ENCODE assay signal across 14 cellular contexts in the genomic region with DNA sequence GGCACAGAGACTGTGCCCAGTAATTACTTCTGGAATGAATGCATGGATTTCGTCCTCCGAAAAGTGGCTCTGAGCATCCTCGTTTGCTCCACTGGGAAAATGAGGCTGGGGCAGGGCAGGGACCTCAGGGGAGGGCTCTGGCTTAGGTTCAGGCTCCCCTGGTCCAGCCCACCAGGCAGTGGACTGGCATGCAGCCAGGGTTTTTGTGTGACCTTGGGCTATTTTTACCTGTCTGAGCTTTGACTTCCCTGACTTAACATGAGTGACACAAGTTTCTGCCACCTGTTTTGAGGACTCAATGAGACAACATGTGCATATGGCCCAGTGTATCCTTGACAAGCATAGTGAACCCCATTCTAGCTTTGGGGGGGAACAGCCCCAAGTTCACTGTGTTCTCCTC. TPM values are rescaled to one million over a fixed set of nuclear protein-coding genes. Genes with fewer than 3 reads are reported as not detected.
DNase-seq lines count a peak whose midpoint lies in the region; ATAC-seq, FAIRE-seq and TF ChIP-seq lines count a peak whose summit lies in the region.
"Had no signal": no experiment of that assay in that cellular context is flagged by ENCODE, and none has a peak within 500 bp of the region (broad histone marks: within the 10 kb centered on the region; RNA-seq: fewer than 3 reads in every experiment).

No MANE protein-coding gene starts in this region.

- TF ChIP-seq CTCF in PC-3 (conservative IDR thresholded peaks at IDR 0.05; ENCODE audit: low read depth, low read length) (no peak), keratinocyte (optimal IDR thresholded peaks at IDR 0.05 in 1 of 3, IDR thresholded peaks at IDR 0.05 in 1 of 3, conservative IDR thresholded peaks at IDR 0.05 in 1 of 3; ENCODE audit: extremely low read depth in 1 of 3, insufficient read depth in 2 of 3, low read length in 3 of 3) (no peak), vagina (IDR thresholded peaks at IDR 0.05) (no peak), upper lobe of left lung (IDR thresholded peaks at IDR 0.05) (no peak)

- H3K4me1 ChIP-seq in PC-3 (ENCODE audit: insufficient read depth, low read length), result peaks cover 33% of the 10 kb centered on the region
- H3K4me1 ChIP-seq in keratinocyte (ENCODE audit: control insufficient read depth, extremely low read depth, insufficient read depth, low read length), result peaks cover 5% of the 10 kb centered on the region
- peaks cover 21% of the 10 kb centered on the region for H3K4me1 ChIP-seq in vagina
- peaks cover 28 to 33% (median 31%) of the 10 kb centered on the region in 4 donors for H3K4me1 ChIP-seq in upper lobe of left lung

- no peak for TF ChIP-seq POLR2A in vagina (IDR thresholded peaks at IDR 0.05)
- no peak for TF ChIP-seq POLR2A in upper lobe of left lung (IDR thresholded peaks at IDR 0.05)

- ATAC-seq in PC-3 (no peak), upper lobe of left lung (ENCODE audit: low FRiP score in 2 of 2) (no peak)
- ATAC-seq in stimulated activated naive B cell treated with anti-CD40 and anti-IgM and Interleukin-4, amounts not matched to agents 10 μg/mL and 1 μg/mL and 100 μg/mL, for 72 hours (replicated peaks), result no peak
- ATAC-seq in activated naive CD4-positive, alpha-beta T cell treated with anti-CD3 and anti-CD28 coated beads, Interleukin-2, amount 50 U/mL, for 72 hours, result no peak

- no peak overlapping the region for H3K4me3 Mint-ChIP-seq in activated CD4-positive, alpha-beta T cell treated with anti-CD3 and anti-CD28 coated beads, Interleukin-2, amount 10 ng/mL, durations not matched to agents 24 days and 14 days
- no peak overlapping the region for H3K4me3 Mint-ChIP-seq in activated CD4-positive, alpha-beta T cell treated with anti-CD3 and anti-CD28 coated beads, Interleukin-2, amount 10 ng/mL, durations not matched to agents 7 days and 5 days
- H3K4me3 Mint-ChIP-seq in stimulated activated naive B cell treated with anti-CD40 and anti-IgM and Interleukin-4, amounts not matched to agents 10 μg/mL and 1 μg/mL and 100 μg/mL, for 72 hours, result peak overlapping the region; percentile 71 to 80

- H2AFZ ChIP-seq in PC-3 (ENCODE audit: low read length), result no peak overlapping the region
- no peak overlapping the region for H2AFZ ChIP-seq in keratinocyte (ENCODE audit: control insufficient read depth, low read length)

- no peak for DNase-seq in activated CD4-positive, alpha-beta T cell treated with anti-CD3 and anti-CD28 coated beads, Interleukin-2, amount 10 ng/mL, durations not matched to agents 24 days and 14 days
- no peak for DNase-seq in activated CD4-positive, alpha-beta T cell treated with anti-CD3 and anti-CD28 coated beads, Interleukin-2, amount 10 ng/mL, durations not matched to agents 7 days and 5 days
- no peak for DNase-seq in PC-3
- no peak for DNase-seq in keratinocyte (ENCODE audit: low read depth, low spot score)
- DNase-seq in stimulated activated naive B cell treated with anti-CD40 and anti-IgM and Interleukin-4, amounts not matched to agents 10 μg/mL and 1 μg/mL and 100 μg/mL, for 72 hours, result no peak
- no peak for DNase-seq in vagina (ENCODE audit: extremely low spot score in 2 of 2)
- DNase-seq in activated naive CD4-positive, alpha-beta T cell treated with anti-CD3 and anti-CD28 coated beads, Interleukin-2, amount 50 U/mL, for 72 hours (ENCODE audit: low spot score in 2 of 2), result no peak
- no peak for DNase-seq in upper lobe of left lung
- DNase-seq: activated CD4-positive, alpha-beta T cell treated with anti-CD3 and anti-CD28 coated beads, Interleukin-2, amount 50 U/mL, for 1 hour; NCI-H1694 treated with DMSO at 0.1 percent for 48 hours; T-cell had no signal

- H3K27ac Mint-ChIP-seq in activated CD4-positive, alpha-beta T cell treated with anti-CD3 and anti-CD28 coated beads, Interleukin-2, amount 10 ng/mL, durations not matched to agents 24 days and 14 days, result peak overlapping the region; percentile 58
- no peak overlapping the region for H3K27ac Mint-ChIP-seq in activated CD4-positive, alpha-beta T cell treated with anti-CD3 and anti-CD28 coated beads, Interleukin-2, amount 10 ng/mL, durations not matched to agents 7 days and 5 days
- H3K27ac Mint-ChIP-seq in stimulated activated naive B cell treated with anti-CD40 and anti-IgM and Interleukin-4, amounts not matched to agents 10 μg/mL and 1 μg/mL and 100 μg/mL, for 72 hours, result peak overlapping the region; percentile 59
- H3K27ac Mint-ChIP-seq in activated naive CD4-positive, alpha-beta T cell treated with anti-CD3 and anti-CD28 coated beads, Interleukin-2, amount 50 U/mL, for 72 hours, result peak overlapping the region in 1 of 2 donors; percentile 42
- H3K27ac Mint-ChIP-seq: T-cell had no signal

- dilution Hi-C loops in keratinocyte (cut with MboI; ENCODE audit: extremely low pct_ligation_motif_present, low sequenced_read_pairs), result no loop called here

- H3K9me2 ChIP-seq in PC-3 (replicated peaks; ENCODE audit: low read length), result no peaks in the 10 kb centered on the region

- no peaks in the 10 kb centered on the region for H3K27me3 ChIP-seq in PC-3 (ENCODE audit: low read length)
- H3K27me3 ChIP-seq in keratinocyte (ENCODE audit: control insufficient read depth, extremely low read depth, insufficient read depth, low read length), result peaks cover 3% of the 10 kb centered on the region
- no peaks in the 10 kb centered on the region for H3K27me3 ChIP-seq in vagina
- H3K27me3 ChIP-seq in upper lobe of left lung, result no peaks in the 10 kb centered on the region

- H3K36me3 ChIP-seq in PC-3 (ENCODE audit: low read depth, low read length) (no peaks in the 10 kb centered on the region), keratinocyte (ENCODE audit: control insufficient read depth in 2 of 2, extremely low read depth in 1 of 2, insufficient read depth in 2 of 2, low read length in 2 of 2) (no peaks in the 10 kb centered on the region), vagina (no peaks in the 10 kb centered on the region), upper lobe of left lung (peaks cover 0 to 16% (median 0%) of the 10 kb centered on the region in 4 donors)

- peaks cover 9% of the 10 kb centered on the region for H3F3A ChIP-seq in PC-3 (ENCODE audit: low read length, unreplicated experiment)

- H3K4me3 ChIP-seq in PC-3 (ENCODE audit: low read length) (no peak overlapping the region), keratinocyte (ENCODE audit: control insufficient read depth in 2 of 3, extremely low read depth in 1 of 3, insufficient read depth in 2 of 3, low read depth in 1 of 3, low read length in 3 of 3) (no peak overlapping the region), vagina (peak overlapping the region in 1 of 2 donors; percentile 39), upper lobe of left lung (peak overlapping the region in 1 of 4 donors; percentile 50)

- TF ChIP-seq EP300 in upper lobe of left lung (IDR thresholded peaks at IDR 0.05), result no peak

- H3K79me2 ChIP-seq in PC-3 (ENCODE audit: low read length) (no peaks in the 10 kb centered on the region), keratinocyte (ENCODE audit: control insufficient read depth, insufficient read depth, low read length) (no peaks in the 10 kb centered on the region)

- H3K27ac ChIP-seq in PC-3 (ENCODE audit: low read length), result no peak overlapping the region
- H3K27ac ChIP-seq in keratinocyte (ENCODE audit: control insufficient read depth, insufficient read depth, low read length), result no peak overlapping the region
- H3K27ac ChIP-seq in vagina, result no peak overlapping the region
- no peak overlapping the region for H3K27ac ChIP-seq in upper lobe of left lung

- no peaks in the 10 kb centered on the region for H3K27me3 Mint-ChIP-seq in activated CD4-positive, alpha-beta T cell treated with anti-CD3 and anti-CD28 coated beads, Interleukin-2, amount 10 ng/mL, durations not matched to agents 24 days and 14 days
- no peaks in the 10 kb centered on the region for H3K27me3 Mint-ChIP-seq in activated CD4-positive, alpha-beta T cell treated with anti-CD3 and anti-CD28 coated beads, Interleukin-2, amount 10 ng/mL, durations not matched to agents 7 days and 5 days
- H3K27me3 Mint-ChIP-seq in stimulated activated naive B cell treated with anti-CD40 and anti-IgM and Interleukin-4, amounts not matched to agents 10 μg/mL and 1 μg/mL and 100 μg/mL, for 72 hours, result no peaks in the 10 kb centered on the region
- H3K27me3 Mint-ChIP-seq: T-cell had no signal

- peak overlapping the region; percentile 86 for H3K4me2 ChIP-seq in PC-3 (ENCODE audit: low read length)
- no peak overlapping the region for H3K4me2 ChIP-seq in keratinocyte (ENCODE audit: control insufficient read depth, extremely low read depth, insufficient read depth, low read depth, low read length)

- no TSS peak for BruUV-seq in PC-3 (replicated peaks; lab: Mats Ljungman, UMichigan)

- H3K9ac ChIP-seq in PC-3 (ENCODE audit: low read length) (no peak overlapping the region), keratinocyte (ENCODE audit: control insufficient read depth, extremely low read depth, insufficient read depth, low read length) (no peak overlapping the region)

- H3K9me3 ChIP-seq in PC-3 (ENCODE audit: low read length) (no peaks in the 10 kb centered on the region), keratinocyte (ENCODE audit: control insufficient read depth, low read depth, low read length) (no peaks in the 10 kb centered on the region), vagina (no peaks in the 10 kb centered on the region), upper lobe of left lung (no peaks in the 10 kb centered on the region)

- peak; percentile 23 for FAIRE-seq in keratinocyte (lab: Jason Lieb, UNC)

- H3K9me3 Mint-ChIP-seq in activated CD4-positive, alpha-beta T cell treated with anti-CD3 and anti-CD28 coated beads, Interleukin-2, amount 10 ng/mL, durations not matched to agents 24 days and 14 days, result no peaks in the 10 kb centered on the region
- no peaks in the 10 kb centered on the region for H3K9me3 Mint-ChIP-seq in activated CD4-positive, alpha-beta T cell treated with anti-CD3 and anti-CD28 coated beads, Interleukin-2, amount 10 ng/mL, durations not matched to agents 7 days and 5 days
- H3K9me3 Mint-ChIP-seq in stimulated activated naive B cell treated with anti-CD40 and anti-IgM and Interleukin-4, amounts not matched to agents 10 μg/mL and 1 μg/mL and 100 μg/mL, for 72 hours, result no peaks in the 10 kb centered on the region
- H3K9me3 Mint-ChIP-seq in activated naive CD4-positive, alpha-beta T cell treated with anti-CD3 and anti-CD28 coated beads, Interleukin-2, amount 50 U/mL, for 72 hours, result no peaks in the 10 kb centered on the region
- H3K9me3 Mint-ChIP-seq: T-cell had no signal

- POLR2A ChIA-PET in activated CD4-positive, alpha-beta T cell treated with anti-CD3 and anti-CD28 coated beads, Interleukin-2, amount 10 ng/mL, durations not matched to agents 7 days and 5 days (lab: Charles Lee), result no interaction called here
- POLR2A ChIA-PET in PC-3 (lab: Charles Lee; ENCODE audit: unreplicated experiment), result no interaction called here

- intact Hi-C loops in activated CD4-positive, alpha-beta T cell treated with anti-CD3 and anti-CD28 coated beads, Interleukin-2, amount 10 ng/mL, durations not matched to agents 24 days and 14 days (cut with micrococcal nuclease), result loop anchor here (10.0 kb wide), 2 partner anchors 378 to 658 kb away; no protein-coding TSS in a partner anchor
- intact Hi-C loops in PC-3 (cut with micrococcal nuclease), result no loop called here
- intact Hi-C loops in vagina (cut with DNase I), result no loop called here

- CTCF ChIA-PET in activated CD4-positive, alpha-beta T cell treated with anti-CD3 and anti-CD28 coated beads, Interleukin-2, amount 10 ng/mL, durations not matched to agents 7 days and 5 days (lab: Charles Lee), result interaction anchor here (0.6 to 2.3 kb wide), 7 partner anchors 9 to 656 kb away, joined by 3 to 8 read pairs (median 4); a partner anchor contains a TSS
- CTCF ChIA-PET in PC-3 (lab: Charles Lee), result no interaction called here

- H3K9me1 ChIP-seq in keratinocyte (ENCODE audit: control insufficient read depth, extremely low read depth, insufficient read depth, low read length), result no peaks in the 10 kb centered on the region

- peaks cover 5% of the 10 kb centered on the region for H3K4me1 Mint-ChIP-seq in activated CD4-positive, alpha-beta T cell treated with anti-CD3 and anti-CD28 coated beads, Interleukin-2, amount 10 ng/mL, durations not matched to agents 24 days and 14 days
- H3K4me1 Mint-ChIP-seq in activated CD4-positive, alpha-beta T cell treated with anti-CD3 and anti-CD28 coated beads, Interleukin-2, amount 10 ng/mL, durations not matched to agents 7 days and 5 days, result peaks cover 6% of the 10 kb centered on the region
- peaks cover 33 to 50% of the 10 kb centered on the region in 2 donors for H3K4me1 Mint-ChIP-seq in stimulated activated naive B cell treated with anti-CD40 and anti-IgM and Interleukin-4, amounts not matched to agents 10 μg/mL and 1 μg/mL and 100 μg/mL, for 72 hours

- 84 to 94% methylated on average over 3 of the region's 3 CpGs for WGBS in upper lobe of left lung, 2 donors

- peaks cover 52% of the 10 kb centered on the region for H3K36me3 Mint-ChIP-seq in activated CD4-positive, alpha-beta T cell treated with anti-CD3 and anti-CD28 coated beads, Interleukin-2, amount 10 ng/mL, durations not matched to agents 24 days and 14 days (ENCODE audit: low read depth)
- peaks cover 2% of the 10 kb centered on the region for H3K36me3 Mint-ChIP-seq in activated CD4-positive, alpha-beta T cell treated with anti-CD3 and anti-CD28 coated beads, Interleukin-2, amount 10 ng/mL, durations not matched to agents 7 days and 5 days (ENCODE audit: low read depth)
- H3K36me3 Mint-ChIP-seq in stimulated activated naive B cell treated with anti-CD40 and anti-IgM and Interleukin-4, amounts not matched to agents 10 μg/mL and 1 μg/mL and 100 μg/mL, for 72 hours, result peaks cover 36 to 69% of the 10 kb centered on the region in 2 donors
- H3K36me3 Mint-ChIP-seq in activated naive CD4-positive, alpha-beta T cell treated with anti-CD3 and anti-CD28 coated beads, Interleukin-2, amount 50 U/mL, for 72 hours, result peaks cover 0 to 5% of the 10 kb centered on the region in 2 donors

- no peaks in the 10 kb centered on the region for H4K20me1 ChIP-seq in PC-3 (ENCODE audit: low read length)
- no peaks in the 10 kb centered on the region for H4K20me1 ChIP-seq in keratinocyte (ENCODE audit: control insufficient read depth, extremely low read depth, insufficient read depth, low read length)

RNA-seq across cellular contexts. Expression of a gene that starts 32.6 kb away (rescaled TPM):
- not detected in 2 replicates for total RNA-seq in activated CD4-positive, alpha-beta T cell treated with anti-CD3 and anti-CD28 coated beads, Interleukin-2, amount 10 ng/mL, durations not matched to agents 24 days and 14 days
- not detected for total RNA-seq in activated CD4-positive, alpha-beta T cell treated with anti-CD3 and anti-CD28 coated beads, Interleukin-2, amount 10 ng/mL, durations not matched to agents 7 days and 5 days
- total RNA-seq in PC-3 (2014; rRNA removed) (0.36 TPM in 1 of 2 replicates, not detected in the other), vagina (9.3 TPM), upper lobe of left lung (1 to 10 TPM in 1 of 6 donors, under 1 TPM in 2, not detected in 3; 0.49 to 4.0 (median 0.77) TPM)
- polyA plus RNA-seq in keratinocyte, result 0.06 to 0.34 TPM (median 0.32 TPM) in 3 replicates
- polyA plus RNA-seq in keratinocyte (2011; ENCODE audit: low read depth), result 0.42 TPM
- 0.18 and 0.22 TPM in 2 replicates for polyA plus RNA-seq in keratinocyte (2011; cell fraction: cytosol; rRNA removed)
- 0.38 and 0.60 TPM in 2 replicates for polyA plus RNA-seq in keratinocyte (2011; cell fraction: nucleus; rRNA removed)
- 1.9 TPM in 1 of 2 replicates, not detected in the other for polyA plus RNA-seq in keratinocyte (2012; ENCODE audit: low replicate concordance)
- polyA minus RNA-seq in keratinocyte, result 0.64 TPM in 1 of 3 replicates, not detected in the others
- polyA minus RNA-seq in keratinocyte (2011; cell fraction: cytosol; rRNA and poly(A)+ RNA removed), result not detected
- polyA minus RNA-seq in keratinocyte (2011; cell fraction: nucleus; rRNA and poly(A)+ RNA removed), result 0.32 TPM in 1 of 2 replicates, not detected in the other
- total RNA-seq in activated naive CD4-positive, alpha-beta T cell treated with anti-CD3 and anti-CD28 coated beads, Interleukin-2, amount 50 U/mL, for 72 hours, result not detected
- total RNA-seq: cerebellum, fibroblast of lung, smooth muscle cell, T-cell had no signal
- polyA plus RNA-seq: fibroblast of lung, smooth muscle cell had no signal

Comparison
In these comparisons a context has a peak if more than half of its experiments do, and no peak if none do; other contexts are left out.
1. H3K4me3 Mint-ChIP-seq: peak in stimulated activated naive B cell treated with anti-CD40 and anti-IgM and Interleukin-4, amounts not matched to agents 10 μg/mL and 1 μg/mL and 100 μg/mL, for 72 hours (2 of 2); none in activated CD4-positive, alpha-beta T cell treated with anti-CD3 and anti-CD28 coated beads, Interleukin-2, amount 10 ng/mL, durations not matched to agents 24 days and 14 days (single experiment) and activated CD4-positive, alpha-beta T cell treated with anti-CD3 and anti-CD28 coated beads, Interleukin-2, amount 10 ng/mL, durations not matched to agents 7 days and 5 days (single experiment).